ENCODE assay signal across 2 cellular contexts in genomic region chr1:38047603-38048146, GRCh38.
TF ChIP-seq lines count a peak whose summit lies in the region.

No MANE protein-coding gene starts in this region.

TF ChIP-seq in A549, 52 proteins besides CTCF, POLR2A, EP300 and RAD21 (continued from another document):
- TF ChIP-seq REST (IDR thresholded peaks at IDR 0.05): peak; percentile 46; the same call in 1 of the 2 replicates
TF ChIP-seq in A549: peak in this region for 1.

TF ChIP-seq in HEK293, 187 proteins besides CTCF, POLR2A, EP300 and RAD21:
- TF ChIP-seq REST (tag by site-specific recombination; IDR thresholded peaks at IDR 0.05) (peak; percentile 89), ZNF549 (tag by site-specific recombination; IDR thresholded peaks at IDR 0.05) (no peak)
TF ChIP-seq in HEK293: peak in this region for 1.
